In genomic region chr1:108830119-108831008, GRCh38 we compare ENCODE assay signal across 8 cellular contexts. TPM values are rescaled to one million over a fixed set of nuclear protein-coding genes. Genes with fewer than 3 reads are reported as not detected.
DNase-seq lines count a peak whose midpoint lies in the region; ATAC-seq and TF ChIP-seq lines count a peak whose summit lies in the region.

No MANE protein-coding gene starts in this region.

- H2AFZ ChIP-seq in osteoblast (ENCODE audit: low read length), result peak overlapping the region; percentile 83

- ATAC-seq in GM18909 (IDR thresholded peaks at IDR 0.05; ENCODE audit: poor library complexity, unreplicated experiment) (no peak), HG02678 (IDR thresholded peaks at IDR 0.05; ENCODE audit: unreplicated experiment) (no peak), HG02610 (IDR thresholded peaks at IDR 0.05; ENCODE audit: unreplicated experiment) (no peak)

- H4K20me1 ChIP-seq in osteoblast (ENCODE audit: insufficient read depth, low read length), result no peaks in the 10 kb centered on the region

- intact Hi-C loops in Calu3 (cut with micrococcal nuclease; ENCODE audit: unreplicated experiment), result no loop called here

- no peaks in the 10 kb centered on the region for H3K9me3 Mint-ChIP-seq in Calu3 (ENCODE audit: low read depth, unreplicated experiment)

- no peaks in the 10 kb centered on the region for H3K9me3 ChIP-seq in osteoblast (ENCODE audit: low read depth, low read length)

- peak overlapping the region; percentile 70 for H3K4me2 ChIP-seq in osteoblast (ENCODE audit: insufficient read depth, low read length)

- peak overlapping the region; percentile 53 for H3K4me3 ChIP-seq in osteoblast (ENCODE audit: insufficient read depth, low read length)

- DNase-seq in Calu3 (peak; percentile 54), RPMI7951 (ENCODE audit: low read depth) (peak; percentile 100), fibroblast of gingiva (ENCODE audit: low read depth) (peak; percentile 90), osteoblast (ENCODE audit: insufficient read length, low spot score, missing footprints) (peak; percentile 78)
- DNase-seq in effector CD4-positive, alpha-beta T cell, result no peak

- peaks cover 42% of the 10 kb centered on the region for H3K4me1 ChIP-seq in osteoblast (ENCODE audit: insufficient read depth, low read length)

- H3K27me3 Mint-ChIP-seq in Calu3 (ENCODE audit: unreplicated experiment), result no peaks in the 10 kb centered on the region

- no peak for TF ChIP-seq CTCF in Calu3 (IDR thresholded peaks at IDR 0.05; ENCODE audit: unreplicated experiment)
- no peak for TF ChIP-seq CTCF in osteoblast (IDR thresholded peaks at IDR 0.05; ENCODE audit: extremely low read depth, low read depth, low read length)

- H3K36me3 ChIP-seq in osteoblast (ENCODE audit: insufficient read depth, low read length), result no peaks in the 10 kb centered on the region

- H3K27ac Mint-ChIP-seq in Calu3 (ENCODE audit: unreplicated experiment), result no peak overlapping the region

- no TSS peak for BruUV-seq in Calu3 (replicated peaks; lab: Mats Ljungman, UMichigan)

- CTCF ChIA-PET in Calu3 (lab: Charles Lee), result no interaction called here

- peak overlapping the region; percentile 97 for H3K27ac ChIP-seq in osteoblast (ENCODE audit: low read depth, low read length)

- H3K4me3 Mint-ChIP-seq in Calu3 (ENCODE audit: low read depth, unreplicated experiment), result peak overlapping the region; percentile 38

- H3K4me1 Mint-ChIP-seq in Calu3 (ENCODE audit: low read depth, unreplicated experiment), result peaks cover 24% of the 10 kb centered on the region

- no peaks in the 10 kb centered on the region for H3K79me2 ChIP-seq in osteoblast (ENCODE audit: insufficient read depth, low read length)

- H3K27me3 ChIP-seq in osteoblast (ENCODE audit: insufficient read depth, low read length), result no peaks in the 10 kb centered on the region

- peaks cover 4% of the 10 kb centered on the region for H3K36me3 Mint-ChIP-seq in Calu3 (ENCODE audit: insufficient read depth, unreplicated experiment)

RNA-seq across cellular contexts. Expression of gene AKNAD1, which starts 26.5 kb away (rescaled TPM):
- total RNA-seq in Calu3 (2022), result not detected in 2 replicates
- total RNA-seq in RPMI7951 (2014; rRNA removed; shearing (Covaris generic)), result 4.0 and 4.7 TPM in 2 replicates
- not detected in 2 replicates for total RNA-seq in osteoblast

RNA-seq across cellular contexts. Expression of gene GPSM2, which starts 46.4 kb away (rescaled TPM):
- total RNA-seq in Calu3 (2022), result 20.8 and 24.2 TPM in 2 replicates
- 126 and 151 TPM in 2 replicates for total RNA-seq in RPMI7951 (2014; rRNA removed; shearing (Covaris generic))
- total RNA-seq in osteoblast, result 21.4 and 21.8 TPM in 2 replicates
